In genomic region chr10:132942740-132943554, GRCh38 we compare ENCODE assay signal across 10 cellular contexts. TPM values are rescaled to one million over a fixed set of nuclear protein-coding genes. Genes with fewer than 3 reads are reported as not detected.
DNase-seq lines count a peak whose midpoint lies in the region; ATAC-seq, FAIRE-seq and TF ChIP-seq lines count a peak whose summit lies in the region.
"Had no signal": no experiment of that assay in that cellular context is flagged by ENCODE, and none has a peak within 500 bp of the region (broad histone marks: within the 10 kb centered on the region; RNA-seq: fewer than 3 reads in every experiment).

No MANE protein-coding gene starts in this region.

- WGBS in suprapubic skin: 2% methylated on average over 18 of the region's 60 CpGs

- H3K4me1 ChIP-seq in left lung (peaks cover 3 to 12% of the 10 kb centered on the region in 2 donors), suprapubic skin (peaks cover 14% of the 10 kb centered on the region)
- H3K4me1 ChIP-seq: SJCRH30 had no signal

- ATAC-seq in left lung (peak; percentile 40), GM21737 (IDR thresholded peaks at IDR 0.05; ENCODE audit: unreplicated experiment) (no peak)

- H3K36me3 ChIP-seq in bronchial epithelial cell (ENCODE audit: control insufficient read depth, insufficient read depth, low read length) (no peaks in the 10 kb centered on the region), left lung (no peaks in the 10 kb centered on the region), suprapubic skin (no peaks in the 10 kb centered on the region)
- H3K36me3 ChIP-seq: SJCRH30 had no signal

- CTCF ChIA-PET in HEK293T (lab: Yijun Ruan, JAX): no interaction called here

- no peak overlapping the region for H3K27ac ChIP-seq in left lung
- H3K27ac ChIP-seq in suprapubic skin: no peak overlapping the region
- H3K27ac ChIP-seq: 22Rv1, SJCRH30 had no signal

- TF ChIP-seq CTCF in bronchial epithelial cell (IDR thresholded peaks at IDR 0.05; ENCODE audit: insufficient read depth, low read length, severe bottlenecking) (no peak), left lung (IDR thresholded peaks at IDR 0.05) (no peak), suprapubic skin (IDR thresholded peaks at IDR 0.05) (no peak)

- H3K9me3 ChIP-seq in left lung (no peaks in the 10 kb centered on the region), suprapubic skin (no peaks in the 10 kb centered on the region)
- H3K9me3 ChIP-seq: SJCRH30 had no signal

- intact Hi-C loops in left lung (cut with DNase I): loop anchor here in 1 of 2 donors (10.0 kb wide), 1 partner anchor 182 kb away; no protein-coding TSS in a partner anchor

- no peak for FAIRE-seq in bronchial epithelial cell (lab: Jason Lieb, UNC)

- DNase-seq in DMS79 (lab: John Stamatoyannopoulos, UW): peak; percentile 0
- DNase-seq in DMS79 treated with DMSO at 0.1 percent for 48 hours (lab: John Stamatoyannopoulos, UW): no peak
- no peak for DNase-seq in bronchial epithelial cell (ENCODE audit: low read depth)
- DNase-seq in left lung: no peak
- DNase-seq in suprapubic skin (ENCODE audit: low spot score in 2 of 2): no peak
- DNase-seq in NOMO-1 treated with dmso at 0.1 percent for 144 hours (lab: John Stamatoyannopoulos, UW; ENCODE audit: unreplicated experiment): no peak
- DNase-seq in HEK293T (ENCODE audit: extremely low spot score): no peak
- DNase-seq: SJCRH30 had no signal

- peak overlapping the region; percentile 41 for H3K4me3 ChIP-seq in bronchial epithelial cell (ENCODE audit: low read depth, low read length)
- H3K4me3 ChIP-seq in left lung: peak overlapping the region; percentile 29 to 42
- peak overlapping the region; percentile 47 for H3K4me3 ChIP-seq in suprapubic skin
- H3K4me3 ChIP-seq: SJCRH30 had no signal

- TF ChIP-seq POLR2A in suprapubic skin (IDR thresholded peaks at IDR 0.05): no peak

- POLR2A ChIA-PET in HEK293T (lab: Yijun Ruan, JAX): no interaction called here

- H3K27me3 ChIP-seq in bronchial epithelial cell (ENCODE audit: control insufficient read depth, insufficient read depth, low read length): no peaks in the 10 kb centered on the region
- H3K27me3 ChIP-seq in left lung: peaks cover 19 to 83% of the 10 kb centered on the region in 2 donors
- peaks cover 68% of the 10 kb centered on the region for H3K27me3 ChIP-seq in suprapubic skin
- H3K27me3 ChIP-seq: SJCRH30 had no signal

- TF ChIP-seq EP300 in suprapubic skin (IDR thresholded peaks at IDR 0.05): no peak

TF ChIP-seq in HEK293T, 16 proteins besides CTCF, POLR2A, EP300 and RAD21:
- TF ChIP-seq SP1 (IDR thresholded peaks at IDR 0.05): no peak
- TF ChIP-seq CTBP1 (IDR thresholded peaks at IDR 0.05; ENCODE audit: borderline replicate concordance): no peak
- no peak for TF ChIP-seq NFRKB (IDR thresholded peaks at IDR 0.05)
- TF ChIP-seq FOXA1 (IDR thresholded peaks at IDR 0.05): no peak
- TF ChIP-seq FOXK2 (IDR thresholded peaks at IDR 0.05): no peak
- TF ChIP-seq ZNF384 (IDR thresholded peaks at IDR 0.05): no peak
- no peak for TF ChIP-seq ARNT (IDR thresholded peaks at IDR 0.05)
- TF ChIP-seq HDGF (IDR thresholded peaks at IDR 0.05; ENCODE audit: borderline replicate concordance): no peak
- TF ChIP-seq PKNOX1 (IDR thresholded peaks at IDR 0.05): no peak
- TF ChIP-seq SUZ12 (IDR thresholded peaks at IDR 0.05): no peak
- TF ChIP-seq FOXM1 (IDR thresholded peaks at IDR 0.05; ENCODE audit: borderline replicate concordance): no peak

RNA-seq across cellular contexts. Expression of gene CFAP46, which starts 0.6 kb away (rescaled TPM):
- 0.26 and 0.38 TPM in 2 replicates for total RNA-seq in bronchial epithelial cell
- total RNA-seq in left lung: 1 to 10 TPM; 1.2 to 4.1 TPM
- total RNA-seq in suprapubic skin: under 1 TPM in 2 of 4 donors, not detected in 2; 0.11 to 0.21 TPM
